ENCODE assay signal across 8 cellular contexts in genomic region chr10:32054087-32054486, GRCh38. TPM values are rescaled to one million over a fixed set of nuclear protein-coding genes. Genes with fewer than 3 reads are reported as not detected.
DNase-seq lines count a peak whose midpoint lies in the region; ATAC-seq, FAIRE-seq and TF ChIP-seq lines count a peak whose summit lies in the region.

No MANE protein-coding gene starts in this region.

- TF ChIP-seq CTCF in endodermal cell (conservative IDR thresholded peaks at IDR 0.05) = no peak
- no peak for TF ChIP-seq CTCF in GM10266 (IDR thresholded peaks at IDR 0.05; ENCODE audit: control insufficient read depth, insufficient read depth, low read depth, missing control alignments)

- H3K4me3 ChIP-seq in endodermal cell (ENCODE audit: low read length) = peak overlapping the region; percentile 100

- H3K36me3 ChIP-seq in endodermal cell (ENCODE audit: control insufficient read depth, insufficient read depth, low read length) = peaks cover 14% of the 10 kb centered on the region

- no peak for FAIRE-seq in urothelium cell line (lab: Jason Lieb, UNC)

- H3K27me3 Mint-ChIP-seq in activated T-cell treated with anti-CD3 and anti-CD28 coated beads, Interleukin-2, amount 50 U/mL, for 72 hours (ENCODE audit: low read depth) = no peaks in the 10 kb centered on the region
- H3K27me3 Mint-ChIP-seq in endodermal cell (ENCODE audit: insufficient read depth) = no peaks in the 10 kb centered on the region
- no peaks in the 10 kb centered on the region for H3K27me3 Mint-ChIP-seq in natural killer cell treated with Interleukin-12 subunit alpha and Interleukin-12 subunit beta and Interleukin-15 and Interleukin-18, amount 100 ng/mL, for 72 hours

- peak overlapping the region; percentile 89 for H3K9ac ChIP-seq in endodermal cell (ENCODE audit: extremely low read depth, low read length, poor library complexity, severe bottlenecking)

- peaks cover 4 to 21% of the 10 kb centered on the region in 2 donors for H3K36me3 Mint-ChIP-seq in activated T-cell treated with anti-CD3 and anti-CD28 coated beads, Interleukin-2, amount 50 U/mL, for 72 hours (ENCODE audit: insufficient read depth in 2 of 2)
- H3K36me3 Mint-ChIP-seq in endodermal cell (ENCODE audit: low read depth) = peaks cover 10% of the 10 kb centered on the region
- H3K36me3 Mint-ChIP-seq in natural killer cell treated with Interleukin-12 subunit alpha and Interleukin-12 subunit beta and Interleukin-15 and Interleukin-18, amount 100 ng/mL, for 72 hours = peaks cover 7% of the 10 kb centered on the region

- no peak overlapping the region for H3K27ac ChIP-seq in endodermal cell (ENCODE audit: low read depth, low read length)

- peaks cover 8% of the 10 kb centered on the region for H3K4me1 ChIP-seq in endodermal cell (ENCODE audit: control insufficient read depth, insufficient read depth, low read length)

- H3K27me3 ChIP-seq in endodermal cell (ENCODE audit: control insufficient read depth, insufficient read depth, low read length, poor library complexity, severe bottlenecking) = no peaks in the 10 kb centered on the region

- no peak for DNase-seq in activated T-cell treated with anti-CD3 and anti-CD28 coated beads, Interleukin-2, amount 50 U/mL, for 72 hours
- DNase-seq in activated T-cell treated with anti-CD3 and anti-CD28 coated beads, Interleukin-2, amount 50 U/mL, for 48 hours = no peak
- DNase-seq in OCI-M1 (lab: John Stamatoyannopoulos, UW) = peak; percentile 31
- DNase-seq in endodermal cell = peak; percentile 41
- no peak for DNase-seq in natural killer cell treated with Interleukin-12 subunit alpha and Interleukin-12 subunit beta and Interleukin-15 and Interleukin-18, amount 100 ng/mL, for 72 hours (ENCODE audit: low spot score)
- DNase-seq in GM10266 (ENCODE audit: extremely low spot score) = no peak
- no peak for DNase-seq in urothelium cell line (ENCODE audit: low spot score)

- H3K4me3 Mint-ChIP-seq in activated T-cell treated with anti-CD3 and anti-CD28 coated beads, Interleukin-2, amount 50 U/mL, for 72 hours = peak overlapping the region; percentile 86 to 98
- H3K4me3 Mint-ChIP-seq in endodermal cell = peak overlapping the region; percentile 99
- H3K4me3 Mint-ChIP-seq in natural killer cell treated with Interleukin-12 subunit alpha and Interleukin-12 subunit beta and Interleukin-15 and Interleukin-18, amount 100 ng/mL, for 72 hours = peak overlapping the region; percentile 97

- no peaks in the 10 kb centered on the region for H3K9me3 Mint-ChIP-seq in activated T-cell treated with anti-CD3 and anti-CD28 coated beads, Interleukin-2, amount 50 U/mL, for 72 hours
- H3K9me3 Mint-ChIP-seq in endodermal cell = no peaks in the 10 kb centered on the region
- no peaks in the 10 kb centered on the region for H3K9me3 Mint-ChIP-seq in natural killer cell treated with Interleukin-12 subunit alpha and Interleukin-12 subunit beta and Interleukin-15 and Interleukin-18, amount 100 ng/mL, for 72 hours

- H3K9me3 ChIP-seq in endodermal cell (ENCODE audit: control insufficient read depth, low read length) = no peaks in the 10 kb centered on the region

- 19 to 21% methylated on average over 4 to 5 of the region's 5 CpGs for WGBS in endodermal cell (ENCODE audit: insufficient coverage in 1 of 2, insufficient read length in 1 of 2), 2 experiments

- H3K27ac Mint-ChIP-seq in activated T-cell treated with anti-CD3 and anti-CD28 coated beads, Interleukin-2, amount 50 U/mL, for 72 hours = peak overlapping the region; percentile 92
- peak overlapping the region; percentile 97 for H3K27ac Mint-ChIP-seq in endodermal cell
- peak overlapping the region; percentile 87 to 93 for H3K27ac Mint-ChIP-seq in natural killer cell treated with Interleukin-12 subunit alpha and Interleukin-12 subunit beta and Interleukin-15 and Interleukin-18, amount 100 ng/mL, for 72 hours

- no peak for ATAC-seq in activated T-cell treated with anti-CD3 and anti-CD28 coated beads, Interleukin-2, amount 50 U/mL, for 72 hours (replicated peaks in 1 of 2)
- ATAC-seq in natural killer cell treated with Interleukin-12 subunit alpha and Interleukin-12 subunit beta and Interleukin-15 and Interleukin-18, amount 100 ng/mL, for 72 hours = no peak
- ATAC-seq in HG02588 (IDR thresholded peaks at IDR 0.05; ENCODE audit: unreplicated experiment) = no peak

- peaks cover 70% of the 10 kb centered on the region for H3K4me1 Mint-ChIP-seq in activated T-cell treated with anti-CD3 and anti-CD28 coated beads, Interleukin-2, amount 50 U/mL, for 72 hours (ENCODE audit: low read depth)
- H3K4me1 Mint-ChIP-seq in endodermal cell = peaks cover 57% of the 10 kb centered on the region
- H3K4me1 Mint-ChIP-seq in natural killer cell treated with Interleukin-12 subunit alpha and Interleukin-12 subunit beta and Interleukin-15 and Interleukin-18, amount 100 ng/mL, for 72 hours (ENCODE audit: low read depth in 2 of 2) = peaks cover 42 to 77% of the 10 kb centered on the region in 2 donors

RNA-seq across cellular contexts. Expression of gene KIF5B, which starts 2.1 kb away (rescaled TPM):
- total RNA-seq in activated T-cell treated with anti-CD3 and anti-CD28 coated beads, Interleukin-2, amount 50 U/mL, for 72 hours = 10 to 100 TPM; 68.7 to 74.4 TPM
- total RNA-seq in endodermal cell = 100 to 1,000 TPM in 1 of 2 donors, 10 to 100 TPM in 1; 90.8 to 104 TPM
- 120 TPM for polyA plus RNA-seq in endodermal cell (2013, experiment 1 of 2)
- polyA plus RNA-seq in endodermal cell (2013, experiment 2 of 2) = 126 TPM
- total RNA-seq in natural killer cell treated with Interleukin-12 subunit alpha and Interleukin-12 subunit beta and Interleukin-15 and Interleukin-18, amount 100 ng/mL, for 72 hours = 10 to 100 TPM; 81.4 to 90.8 TPM

Comparison
In these comparisons a context has a peak if more than half of its experiments do, and no peak if none do; other contexts are left out.
1. DNase-seq: peak in OCI-M1 (single experiment) and endodermal cell (single experiment); none in activated T-cell treated with anti-CD3 and anti-CD28 coated beads, Interleukin-2, amount 50 U/mL, for 72 hours (0 of 2), activated T-cell treated with anti-CD3 and anti-CD28 coated beads, Interleukin-2, amount 50 U/mL, for 48 hours (0 of 2), natural killer cell treated with Interleukin-12 subunit alpha and Interleukin-12 subunit beta and Interleukin-15 and Interleukin-18, amount 100 ng/mL, for 72 hours (single experiment), GM10266 (single experiment) and urothelium cell line (single experiment).
2. Peak in every context shown above with its lines, with median percentiles within 50 percentile points of each other: H3K27ac Mint-ChIP-seq and H3K4me3 Mint-ChIP-seq.